25 cellular contexts compared by ENCODE assay signal in genomic region chr13:113426591-113426986, GRCh38.
"Had no signal": no experiment of that assay in that cellular context is flagged by ENCODE, and none has a peak within 500 bp of the region (broad histone marks: within the 10 kb centered on the region; RNA-seq: fewer than 3 reads in every experiment).

No MANE protein-coding gene starts in this region.

- DNase-seq: activated CD4-positive, alpha-beta T cell treated with anti-CD3 and anti-CD28 coated beads for 36 hours; activated CD4-positive, CD25-positive, alpha-beta regulatory T cell; activated effector memory CD4-positive, alpha-beta T cell treated with Interleukin-2 at 50 U/mL for 16 hours; activated naive CD4-positive, alpha-beta T cell treated with Interleukin-2 at 50 U/mL for 16 hours; activated T-cell treated with anti-CD3 and anti-CD28 coated beads for 4 hours; activated T-cell treated with anti-CD3 and anti-CD28 coated beads, Interleukin-2, amount 50 U/mL, for 72 hours; caudate nucleus; hypothalamus; immature natural killer cell; kidney; lower lobe of right lung; mesenchymal stem cell; naive thymus-derived CD8-positive, alpha-beta T cell; stimulated activated CD4-positive, alpha-beta T cell treated with anti-CD3 and anti-CD28 coated beads, Interleukin-15, amount 100 ng/mL, for 24 hours; stimulated activated CD4-positive, alpha-beta T cell treated with anti-CD3 and anti-CD28 coated beads, Interleukin-2, amount 100 ng/mL, for 24 hours; stimulated activated naive B cell treated with anti-CD40 and anti-IgM and Interleukin-4, amounts not matched to agents 10 μg/mL and 1 μg/mL and 100 μg/mL, for 72 hours; T-cell; tibial artery; upper lobe of right lung had no signal

- H3K9me3 ChIP-seq: ascending aorta, heart left ventricle, lower lobe of right lung, pancreas, prostate gland, suprapubic skin, tibial artery, upper lobe of right lung had no signal

- H3K36me3 ChIP-seq: lower lobe of right lung, pancreas, prostate gland, suprapubic skin, upper lobe of right lung had no signal

- H3K27ac ChIP-seq: ascending aorta, lower lobe of right lung, pancreas, prostate gland, suprapubic skin, tibial artery, upper lobe of right lung had no signal

- FAIRE-seq: kidney, pancreas had no signal

- H3K4me1 ChIP-seq: lower lobe of right lung, pancreas, prostate gland, upper lobe of right lung had no signal

- H3K4me3 ChIP-seq: ascending aorta, heart left ventricle, lower lobe of right lung, pancreas, prostate gland, suprapubic skin, tibial artery, upper lobe of right lung had no signal

- ATAC-seq: activated CD4-positive, alpha-beta T cell treated with anti-CD3 and anti-CD28 coated beads for 36 hours; activated T-cell treated with anti-CD3 and anti-CD28 coated beads, Interleukin-2, amount 50 U/mL, for 72 hours; esophagus mucosa; heart left ventricle; lower lobe of right lung; naive thymus-derived CD8-positive, alpha-beta T cell; pancreas; stimulated activated naive B cell treated with anti-CD40 and anti-IgM and Interleukin-4, amounts not matched to agents 10 μg/mL and 1 μg/mL and 100 μg/mL, for 72 hours; T-cell; upper lobe of right lung had no signal

- H3K27me3 ChIP-seq: ascending aorta, heart left ventricle, pancreas, suprapubic skin, tibial artery, upper lobe of right lung had no signal
